10 cellular contexts compared by ENCODE assay signal in genomic region chr12:52041695-52042123, GRCh38. TPM values are rescaled to one million over a fixed set of nuclear protein-coding genes. Genes with fewer than 3 reads are reported as not detected.
A peak's percentile ranks its signal among the peaks of the same experiment; 100 is the strongest.
DNase-seq lines count a peak whose midpoint lies in the region; ATAC-seq and TF ChIP-seq lines count a peak whose summit lies in the region.
"Had no signal": no experiment of that assay in that cellular context is flagged by ENCODE, and none has a peak within 500 bp of the region (broad histone marks: within the 10 kb centered on the region; RNA-seq: fewer than 3 reads in every experiment).

No MANE protein-coding gene starts in this region.

- no peak for TF ChIP-seq CTCF in GM20000 (IDR thresholded peaks at IDR 0.05; ENCODE audit: extremely low read depth, missing control alignments)

- no peaks in the 10 kb centered on the region for H3K9me3 Mint-ChIP-seq in activated naive CD4-positive, alpha-beta T cell treated with anti-CD3 and anti-CD28 coated beads, Interleukin-2, amount 50 U/mL, for 72 hours

- peak overlapping the region; percentile 66 to 84 for H3K27ac Mint-ChIP-seq in activated naive CD4-positive, alpha-beta T cell treated with anti-CD3 and anti-CD28 coated beads, Interleukin-2, amount 50 U/mL, for 72 hours

- peak in 1 of 2 donors; percentile 15 for ATAC-seq in activated naive CD4-positive, alpha-beta T cell treated with anti-CD3 and anti-CD28 coated beads, Interleukin-2, amount 50 U/mL, for 72 hours
- ATAC-seq in HG03095 (IDR thresholded peaks at IDR 0.05; ENCODE audit: unreplicated experiment) (no peak), HG03378 (IDR thresholded peaks at IDR 0.05; ENCODE audit: unreplicated experiment) (no peak), GM21526 (IDR thresholded peaks at IDR 0.05; ENCODE audit: low FRiP score, unreplicated experiment) (no peak)

- in situ Hi-C loops in ACHN (cut with HindIII; ENCODE audit: low pct_ligation_motif_present, low pct_unique_long_range_greater_than_20kb, low sequenced_read_pairs), result no loop called here

- peak; percentile 25 for DNase-seq in ACHN
- DNase-seq in GM20000 (ENCODE audit: low spot score), result peak; percentile 78
- DNase-seq in activated naive CD4-positive, alpha-beta T cell treated with anti-CD3 and anti-CD28 coated beads, Interleukin-2, amount 50 U/mL, for 72 hours (ENCODE audit: low spot score in 2 of 2), result no peak
- DNase-seq in iPS-NIHi7 (ENCODE audit: extremely low spot score), result peak; percentile 51
- DNase-seq in NCI-H1092 treated with DMSO at 0.1 percent for 48 hours (lab: John Stamatoyannopoulos, UW), result no peak
- DNase-seq: NCI-H187 treated with DMSO at 0.1 percent for 48 hours had no signal

- H3K36me3 Mint-ChIP-seq in activated naive CD4-positive, alpha-beta T cell treated with anti-CD3 and anti-CD28 coated beads, Interleukin-2, amount 50 U/mL, for 72 hours, result no peaks in the 10 kb centered on the region

RNA-seq across cellular contexts. Expression of gene NR4A1, which starts 9.5 kb away (rescaled TPM):
- total RNA-seq in activated naive CD4-positive, alpha-beta T cell treated with anti-CD3 and anti-CD28 coated beads, Interleukin-2, amount 50 U/mL, for 72 hours, result 10 to 100 TPM; 29.8 to 76.0 TPM

RNA-seq across cellular contexts. Expression of gene ATG101, which starts 28.1 kb away (rescaled TPM):
- total RNA-seq in activated naive CD4-positive, alpha-beta T cell treated with anti-CD3 and anti-CD28 coated beads, Interleukin-2, amount 50 U/mL, for 72 hours, result 10 to 100 TPM; 28.5 to 46.8 TPM

RNA-seq across cellular contexts. Expression of gene TAMALIN, which starts 35.0 kb away (rescaled TPM):
- total RNA-seq in activated naive CD4-positive, alpha-beta T cell treated with anti-CD3 and anti-CD28 coated beads, Interleukin-2, amount 50 U/mL, for 72 hours, result 10 to 100 TPM in 1 of 2 donors, 1 to 10 TPM in 1; 9.9 to 32.9 TPM

RNA-seq across cellular contexts. Expression of gene SMIM41, which starts 37.8 kb away (rescaled TPM):
- total RNA-seq in activated naive CD4-positive, alpha-beta T cell treated with anti-CD3 and anti-CD28 coated beads, Interleukin-2, amount 50 U/mL, for 72 hours, result not detected
- total RNA-seq: endothelial cell of umbilical vein had no signal

Comparison
In these comparisons a context has a peak if more than half of its experiments do, and no peak if none do; other contexts are left out.
1. DNase-seq: peak in ACHN (single experiment), GM20000 (single experiment) and iPS-NIHi7 (single experiment); none in activated naive CD4-positive, alpha-beta T cell treated with anti-CD3 and anti-CD28 coated beads, Interleukin-2, amount 50 U/mL, for 72 hours (0 of 2) and NCI-H1092 treated with DMSO at 0.1 percent for 48 hours (single experiment).